In the genomic region with DNA sequence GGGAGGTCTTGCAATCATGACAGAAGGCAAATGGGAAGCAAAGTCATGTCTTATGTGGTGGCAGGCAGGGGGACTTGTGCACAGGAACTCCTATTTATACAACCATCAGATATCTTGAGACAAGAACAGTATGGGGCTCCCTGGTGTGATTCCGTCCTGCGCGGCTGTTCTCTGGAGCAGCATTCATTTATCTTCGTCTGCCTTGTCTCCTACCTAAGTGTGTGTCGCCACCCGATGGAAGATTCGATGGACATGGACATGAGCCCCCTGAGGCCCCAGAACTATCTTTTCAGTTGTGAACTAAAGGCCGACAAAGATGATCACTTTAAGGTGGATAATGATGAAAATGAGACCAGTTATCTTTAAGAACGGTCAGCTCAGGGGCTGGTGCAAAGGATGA, we compare ENCODE assay signal across 11 cellular contexts. TPM values are rescaled to one million over a fixed set of nuclear protein-coding genes. Genes with fewer than 3 reads are reported as not detected.
DNase-seq lines count a peak whose midpoint lies in the region; ATAC-seq and TF ChIP-seq lines count a peak whose summit lies in the region.
"Not testable (repeated sequence)": the region's sequence is repeated elsewhere in the genome, so short reads cannot be mapped to it uniquely, and the experiment has no call there.
"Had no signal": no experiment of that assay in that cellular context is flagged by ENCODE, and none has a peak within 500 bp of the region (broad histone marks: within the 10 kb centered on the region; RNA-seq: fewer than 3 reads in every experiment).

No MANE protein-coding gene starts in this region.

- H3K36me3 Mint-ChIP-seq in activated CD4-positive, alpha-beta memory T cell treated with anti-CD3 and anti-CD28 coated beads for 36 hours = peaks cover 71% of the 10 kb centered on the region
- peaks cover 42 to 69% of the 10 kb centered on the region in 2 donors for H3K36me3 Mint-ChIP-seq in activated naive CD4-positive, alpha-beta T cell treated with anti-CD3 and anti-CD28 coated beads, Interleukin-2, amount 50 U/mL, for 72 hours
- peaks cover 61% of the 10 kb centered on the region for H3K36me3 Mint-ChIP-seq in endothelial cell (ENCODE audit: low read depth, unreplicated experiment)
- H3K36me3 Mint-ChIP-seq in naive thymus-derived CD8-positive, alpha-beta T cell = peaks cover 69 to 85% (median 78%) of the 10 kb centered on the region in 3 donors

- peak overlapping the region; percentile 61 for H3K27ac Mint-ChIP-seq in activated CD4-positive, alpha-beta memory T cell treated with anti-CD3 and anti-CD28 coated beads for 36 hours
- H3K27ac Mint-ChIP-seq in activated naive CD4-positive, alpha-beta T cell treated with anti-CD3 and anti-CD28 coated beads, Interleukin-2, amount 50 U/mL, for 72 hours = peak overlapping the region; percentile 73 to 75
- H3K27ac Mint-ChIP-seq in endothelial cell (ENCODE audit: unreplicated experiment) = not testable (repeated sequence)
- peak overlapping the region in 8 of 10 donors; percentile 21 to 81 (median 57) for H3K27ac Mint-ChIP-seq in naive thymus-derived CD8-positive, alpha-beta T cell

- POLR2A ChIA-PET in activated CD4-positive, alpha-beta memory T cell treated with anti-CD3 and anti-CD28 coated beads for 36 hours (lab: Charles Lee); naive thymus-derived CD8-positive, alpha-beta T cell (lab: Charles Lee): not testable (repeated sequence)

- not testable (repeated sequence) for H3K27me3 Mint-ChIP-seq in activated CD4-positive, alpha-beta memory T cell treated with anti-CD3 and anti-CD28 coated beads for 36 hours; endothelial cell (ENCODE audit: unreplicated experiment); naive thymus-derived CD8-positive, alpha-beta T cell

- H3K4me3 Mint-ChIP-seq in activated CD4-positive, alpha-beta memory T cell treated with anti-CD3 and anti-CD28 coated beads for 36 hours = not testable (repeated sequence)
- H3K4me3 Mint-ChIP-seq in endothelial cell (ENCODE audit: unreplicated experiment) = peak overlapping the region; percentile 85
- H3K4me3 Mint-ChIP-seq in naive thymus-derived CD8-positive, alpha-beta T cell = peak overlapping the region in 3 of 10 donors; percentile 11 to 62 (median 40)

- intact Hi-C loops in activated CD4-positive, alpha-beta memory T cell treated with anti-CD3 and anti-CD28 coated beads for 36 hours (cut with micrococcal nuclease) = not testable (repeated sequence)

- not testable (repeated sequence) for ATAC-seq in activated naive CD4-positive, alpha-beta T cell treated with anti-CD3 and anti-CD28 coated beads, Interleukin-2, amount 50 U/mL, for 72 hours; naive thymus-derived CD8-positive, alpha-beta T cell

- peaks cover 43% of the 10 kb centered on the region for H3K9me3 Mint-ChIP-seq in activated CD4-positive, alpha-beta memory T cell treated with anti-CD3 and anti-CD28 coated beads for 36 hours
- peaks cover 8 to 12% of the 10 kb centered on the region in 2 donors for H3K9me3 Mint-ChIP-seq in activated naive CD4-positive, alpha-beta T cell treated with anti-CD3 and anti-CD28 coated beads, Interleukin-2, amount 50 U/mL, for 72 hours
- H3K9me3 Mint-ChIP-seq in endothelial cell (ENCODE audit: unreplicated experiment) = not testable (repeated sequence)
- peaks cover 15 to 84% (median 38%) of the 10 kb centered on the region in 9 donors for H3K9me3 Mint-ChIP-seq in naive thymus-derived CD8-positive, alpha-beta T cell

- 0 out of 2 replicates have a peak, but pooled peaks have one; percentile 13 for TF ChIP-seq CTCF in LNCAP (IDR thresholded peaks at IDR 0.05)
- TF ChIP-seq CTCF in endothelial cell (IDR thresholded peaks at IDR 0.05; ENCODE audit: unreplicated experiment) = not testable (repeated sequence)

- H3K4me1 Mint-ChIP-seq in activated CD4-positive, alpha-beta memory T cell treated with anti-CD3 and anti-CD28 coated beads for 36 hours (ENCODE audit: low read depth) = peaks cover 52% of the 10 kb centered on the region
- peaks cover 18% of the 10 kb centered on the region for H3K4me1 Mint-ChIP-seq in endothelial cell (ENCODE audit: unreplicated experiment)
- peaks cover 2 to 66% (median 23%) of the 10 kb centered on the region in 4 donors for H3K4me1 Mint-ChIP-seq in naive thymus-derived CD8-positive, alpha-beta T cell

- peak; percentile 18 for DNase-seq in DMS53 (lab: John Stamatoyannopoulos, UW)
- peak; percentile 6 for DNase-seq in RPMI7951 (ENCODE audit: low read depth)
- DNase-seq in activated CD4-positive, alpha-beta memory T cell treated with anti-CD3 and anti-CD28 coated beads for 36 hours; activated naive CD4-positive, alpha-beta T cell treated with anti-CD3 and anti-CD28 coated beads, Interleukin-2, amount 50 U/mL, for 72 hours (ENCODE audit: low spot score in 2 of 2); endothelial cell (ENCODE audit: low spot score); naive thymus-derived CD8-positive, alpha-beta T cell: not testable (repeated sequence)

- CTCF ChIA-PET in activated CD4-positive, alpha-beta memory T cell treated with anti-CD3 and anti-CD28 coated beads for 36 hours (lab: Charles Lee) = not testable (repeated sequence)

RNA-seq across cellular contexts. Expression of a gene that starts 25.6 kb away (rescaled TPM):
- total RNA-seq in RPMI7951 (2014; rRNA removed; shearing (Covaris generic)) = 2.8 and 3.4 TPM in 2 replicates
- total RNA-seq in activated CD4-positive, alpha-beta memory T cell treated with anti-CD3 and anti-CD28 coated beads for 36 hours = 100 to 1,000 TPM; 191 to 199 TPM
- 100 to 1,000 TPM; 182 to 270 TPM for total RNA-seq in activated naive CD4-positive, alpha-beta T cell treated with anti-CD3 and anti-CD28 coated beads, Interleukin-2, amount 50 U/mL, for 72 hours
- total RNA-seq in endothelial cell (ENCODE audit: unreplicated experiment) = 18.9 TPM
- total RNA-seq in naive thymus-derived CD8-positive, alpha-beta T cell = 100 to 1,000 TPM; 433 to 438 TPM
- polyA plus RNA-seq in naive thymus-derived CD8-positive, alpha-beta T cell = 100 to 1,000 TPM; 315 to 389 (median 329) TPM

RNA-seq across cellular contexts. Expression of a gene that starts 37.7 kb away (rescaled TPM):
- not detected in 2 replicates for total RNA-seq in RPMI7951 (2014; rRNA removed; shearing (Covaris generic))
- 1 to 10 TPM; 6.5 to 7.4 TPM for total RNA-seq in activated CD4-positive, alpha-beta memory T cell treated with anti-CD3 and anti-CD28 coated beads for 36 hours
- 1 to 10 TPM; 3.0 to 7.6 TPM for total RNA-seq in activated naive CD4-positive, alpha-beta T cell treated with anti-CD3 and anti-CD28 coated beads, Interleukin-2, amount 50 U/mL, for 72 hours
- total RNA-seq in endothelial cell (ENCODE audit: unreplicated experiment) = not detected
- under 1 TPM; 0.52 to 0.96 TPM for total RNA-seq in naive thymus-derived CD8-positive, alpha-beta T cell
- under 1 TPM in 1 of 3 donors, not detected in 2; 0.35 TPM for polyA plus RNA-seq in naive thymus-derived CD8-positive, alpha-beta T cell
- total RNA-seq: Calu3, GM23248, PC-3 had no signal
- polyA plus RNA-seq: AG04450, GM23248 had no signal
